Comparison of ENCODE assay signal across 1 cellular context in the genomic region with DNA sequence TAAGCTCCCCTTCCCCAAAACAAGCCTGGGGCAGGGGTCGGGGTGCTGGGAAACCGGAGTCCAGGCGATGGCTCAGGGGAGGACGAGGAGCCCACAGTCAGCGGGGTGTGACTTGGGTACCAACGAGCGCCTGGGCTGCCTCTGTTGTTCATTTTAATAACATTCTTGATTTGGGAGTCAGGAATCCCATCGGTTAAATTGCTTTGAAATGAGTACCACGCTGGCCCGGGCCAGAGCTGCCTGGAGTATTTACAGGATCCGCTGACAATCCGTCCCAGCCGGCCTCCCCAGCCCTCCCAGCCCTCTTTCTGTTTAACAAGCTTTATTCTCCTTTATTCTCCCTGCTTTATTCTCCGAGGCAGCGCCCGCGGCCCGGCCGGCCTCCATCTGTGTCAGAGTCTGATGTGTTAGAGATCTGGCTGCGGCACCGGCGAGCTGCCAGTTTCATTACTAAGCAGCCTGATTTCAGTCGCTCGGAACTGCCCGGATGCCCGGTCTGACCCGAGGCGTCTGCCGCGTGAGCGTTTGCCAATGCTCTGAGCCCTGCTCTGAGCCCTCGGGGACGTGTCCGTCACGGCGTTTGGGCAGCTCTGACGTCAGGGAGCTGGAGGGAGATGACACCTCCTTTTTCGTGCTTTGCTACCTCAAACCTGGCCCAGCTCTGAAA.
TF ChIP-seq lines count a peak whose summit lies in the region.

No MANE protein-coding gene starts in this region.

TF ChIP-seq in HepG2, 621 proteins besides CTCF, POLR2A, EP300 and RAD21:
- TF ChIP-seq CREB1 (IDR thresholded peaks at IDR 0.05) = peak; percentile 68; the same call in 1 of the 2 replicates
- no peak for TF ChIP-seq CREB1 (CRISPR knock-in tag; IDR thresholded peaks at IDR 0.05)
- no peak for TF ChIP-seq EHMT2 (IDR thresholded peaks at IDR 0.05; ENCODE audit: borderline replicate concordance, low read depth, low read length)
